ENCODE assay signal across 18 cellular contexts in the genomic region with DNA sequence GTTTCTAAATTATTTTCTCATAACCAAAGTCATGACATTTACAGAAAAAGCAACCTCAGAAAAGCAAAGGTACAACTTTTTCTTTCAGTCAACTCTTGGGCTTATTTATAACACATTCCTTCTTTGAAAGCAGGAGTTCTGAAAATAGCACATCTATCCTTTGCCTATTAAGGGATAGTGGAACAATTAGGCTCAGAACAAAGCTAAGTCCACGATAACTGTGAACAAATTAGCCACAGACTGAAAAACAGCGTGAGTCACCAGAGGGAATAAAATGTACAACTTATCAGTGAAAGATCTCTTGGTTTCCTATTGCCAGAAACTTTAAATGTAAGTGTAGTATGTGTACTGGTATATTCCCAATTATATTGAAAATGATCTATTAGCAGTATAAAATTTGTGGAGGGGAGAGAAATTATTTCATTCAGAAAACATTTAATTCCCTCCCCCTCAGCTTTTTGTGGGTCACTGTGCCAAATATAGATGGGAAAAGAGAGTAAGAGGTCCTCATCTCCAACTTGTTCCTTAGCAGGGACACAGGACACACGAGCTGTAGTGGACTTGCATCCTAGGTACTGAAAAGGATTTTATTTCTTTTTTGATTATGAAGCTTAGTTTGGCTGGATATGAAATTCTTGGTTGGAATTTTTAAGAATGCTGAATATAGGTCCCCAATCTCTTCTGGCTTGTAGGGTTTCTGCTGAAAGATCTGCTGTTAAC. TPM values are rescaled to one million over a fixed set of nuclear protein-coding genes. Genes with fewer than 3 reads are reported as not detected.
A peak's percentile ranks its signal among the peaks of the same experiment; 100 is the strongest.
DNase-seq lines count a peak whose midpoint lies in the region; FAIRE-seq and TF ChIP-seq lines count a peak whose summit lies in the region.
"Had no signal": no experiment of that assay in that cellular context is flagged by ENCODE, and none has a peak within 500 bp of the region (broad histone marks: within the 10 kb centered on the region; RNA-seq: fewer than 3 reads in every experiment).

No MANE protein-coding gene starts in this region.

- H2AFZ ChIP-seq in endothelial cell of umbilical vein (ENCODE audit: low read depth, low read length) = no peak overlapping the region
- H2AFZ ChIP-seq in osteoblast (ENCODE audit: low read length) = no peak overlapping the region

- H3K79me2 ChIP-seq in endothelial cell of umbilical vein (ENCODE audit: control insufficient read depth, insufficient read depth, low read length) = no peaks in the 10 kb centered on the region
- H3K79me2 ChIP-seq in osteoblast (ENCODE audit: insufficient read depth, low read length) = peaks cover 21% of the 10 kb centered on the region

- H3K9ac ChIP-seq in endothelial cell of umbilical vein (replicated peaks; ENCODE audit: extremely low read depth, insufficient read depth, low read length) = peak overlapping the region; percentile 52

- H3K4me3 ChIP-seq in AG10803 (ENCODE audit: low read length) (no peak overlapping the region), LNCaP clone FGC (ENCODE audit: low read depth, low read length) (0 out of 2 replicates have a peak overlapping the region, but pooled peaks have one; percentile 10), endothelial cell of umbilical vein (replicated peaks in 1 of 3; ENCODE audit: insufficient read depth in 1 of 3, low read depth in 1 of 3, low read length in 3 of 3) (peak overlapping the region in 1 of 3 experiments; percentile 3), osteoblast (ENCODE audit: insufficient read depth, low read length) (no peak overlapping the region)

- FAIRE-seq in endothelial cell of umbilical vein (lab: Jason Lieb, UNC) (peak; percentile 85), RCC 7860 (lab: Jason Lieb, UNC) (no peak)
- FAIRE-seq: bronchial epithelial cell had no signal

- H4K20me1 ChIP-seq in endothelial cell of umbilical vein (replicated peaks; ENCODE audit: control insufficient read depth, extremely low read depth, insufficient read depth, low read length) (no peaks in the 10 kb centered on the region), osteoblast (ENCODE audit: insufficient read depth, low read length) (peaks cover 15% of the 10 kb centered on the region)

- no peak for TF ChIP-seq CTCF in AG10803 (conservative IDR thresholded peaks at IDR 0.05; ENCODE audit: low read length)
- TF ChIP-seq CTCF in LNCaP clone FGC (IDR thresholded peaks at IDR 0.05; ENCODE audit: control insufficient read depth, extremely low read depth, insufficient read depth) = no peak
- TF ChIP-seq CTCF in endothelial cell of umbilical vein (IDR thresholded peaks at IDR 0.05; ENCODE audit: extremely low read depth in 1 of 2, insufficient read depth in 1 of 2, low read depth in 1 of 2, low read length in 2 of 2) = no peak
- no peak for TF ChIP-seq CTCF in osteoblast (IDR thresholded peaks at IDR 0.05; ENCODE audit: extremely low read depth, low read depth, low read length)

- POLR2A ChIA-PET in endothelial cell of umbilical vein (lab: Charles Lee) = no interaction called here

- H3K4me3 Mint-ChIP-seq in T-helper 2 cell treated with Interferon-gamma antibody and Interleukin-4, amounts not matched to agents 5 μg/mL and 100 μg/mL, for 36 hours = no peak overlapping the region
- H3K4me3 Mint-ChIP-seq: activated naive CD4-positive, alpha-beta T cell treated with anti-CD3 and anti-CD28 coated beads for 36 hours; stimulated activated naive CD8-positive, alpha-beta T cell treated with anti-CD3 and anti-CD28 coated beads, Interleukin-15, Interleukin-2, amounts not matched to agents 100 ng/mL and 50 ng/mL, for 24 hours had no signal

- peaks cover 42% of the 10 kb centered on the region for H3K36me3 Mint-ChIP-seq in T-helper 2 cell treated with Interferon-gamma antibody and Interleukin-4, amounts not matched to agents 5 μg/mL and 100 μg/mL, for 36 hours (ENCODE audit: low read depth)

- H3K27me3 Mint-ChIP-seq in T-helper 2 cell treated with Interferon-gamma antibody and Interleukin-4, amounts not matched to agents 5 μg/mL and 100 μg/mL, for 36 hours (ENCODE audit: low read depth) = no peaks in the 10 kb centered on the region
- H3K27me3 Mint-ChIP-seq: stimulated activated naive CD8-positive, alpha-beta T cell treated with anti-CD3 and anti-CD28 coated beads, Interleukin-15, Interleukin-2, amounts not matched to agents 100 ng/mL and 50 ng/mL, for 24 hours had no signal

- H3K4me1 Mint-ChIP-seq in T-helper 2 cell treated with Interferon-gamma antibody and Interleukin-4, amounts not matched to agents 5 μg/mL and 100 μg/mL, for 36 hours (ENCODE audit: low read depth) = no peaks in the 10 kb centered on the region

- peak overlapping the region; percentile 74 for H3K27ac ChIP-seq in endothelial cell of umbilical vein (ENCODE audit: insufficient read depth, low read depth, low read length)
- peak overlapping the region; percentile 18 for H3K27ac ChIP-seq in osteoblast (ENCODE audit: low read depth, low read length)
- H3K27ac ChIP-seq: neutrophil had no signal

- H3K36me3 ChIP-seq in endothelial cell of umbilical vein (ENCODE audit: control insufficient read depth in 2 of 2, extremely low read depth in 1 of 2, insufficient read depth in 2 of 2, low read length in 2 of 2) = peaks cover 3 to 9% of the 10 kb centered on the region in 2 experiments
- H3K36me3 ChIP-seq in osteoblast (ENCODE audit: insufficient read depth, low read length) = peaks cover 48% of the 10 kb centered on the region

- H3K27ac Mint-ChIP-seq in T-helper 2 cell treated with Interferon-gamma antibody and Interleukin-4, amounts not matched to agents 5 μg/mL and 100 μg/mL, for 36 hours = no peak overlapping the region
- H3K27ac Mint-ChIP-seq: activated naive CD4-positive, alpha-beta T cell treated with anti-CD3 and anti-CD28 coated beads for 36 hours; stimulated activated naive CD8-positive, alpha-beta T cell treated with anti-CD3 and anti-CD28 coated beads, Interleukin-15, Interleukin-2, amounts not matched to agents 100 ng/mL and 50 ng/mL, for 24 hours had no signal

- CTCF ChIA-PET in endothelial cell of umbilical vein (lab: Charles Lee) = interaction anchor here (1.0 to 3.3 kb wide), 11 partner anchors 9 to 66 kb away, joined by 3 to 31 read pairs (median 6); partner anchors contain the start of genes LAPTM4A and MATN3

- H3K9me1 ChIP-seq in endothelial cell of umbilical vein (replicated peaks; ENCODE audit: control insufficient read depth, extremely low read depth, insufficient read depth, low read length) = no peaks in the 10 kb centered on the region

- no peaks in the 10 kb centered on the region for H3K27me3 ChIP-seq in endothelial cell of umbilical vein (ENCODE audit: control insufficient read depth in 2 of 2, insufficient read depth in 2 of 2, low read length in 2 of 2)
- no peaks in the 10 kb centered on the region for H3K27me3 ChIP-seq in osteoblast (ENCODE audit: insufficient read depth, low read length)
- H3K27me3 ChIP-seq: neutrophil had no signal

- no peak for TF ChIP-seq POLR2A in endothelial cell of umbilical vein (IDR thresholded peaks at IDR 0.05; ENCODE audit: low read depth, low read length)

- H3K4me1 ChIP-seq in endothelial cell of umbilical vein (ENCODE audit: control insufficient read depth, extremely low read depth, insufficient read depth, low read length) (peaks cover 21% of the 10 kb centered on the region), osteoblast (ENCODE audit: insufficient read depth, low read length) (peaks cover 11% of the 10 kb centered on the region)

- intact Hi-C loops in endothelial cell of umbilical vein (cut with micrococcal nuclease) = loop anchor here (1.0 kb wide), 2 partner anchors 9 to 23 kb away; partner anchors contain the start of gene LAPTM4A

- peak; percentile 13 for DNase-seq in AG10803 (ENCODE audit: low read depth)
- no peak for DNase-seq in LNCaP clone FGC (ENCODE audit: low read depth)
- DNase-seq in endothelial cell of umbilical vein (ENCODE audit: low read depth, low spot score) = peak; percentile 89
- no peak for DNase-seq in osteoblast (ENCODE audit: insufficient read length, low spot score, missing footprints)
- DNase-seq in RCC 7860 (ENCODE audit: low spot score) = no peak
- DNase-seq in NCI-H774 (lab: John Stamatoyannopoulos, UW) = no peak
- no peak for DNase-seq in T-helper 2 cell treated with Interferon-gamma antibody and Interleukin-4, amounts not matched to agents 5 μg/mL and 100 μg/mL, for 36 hours (ENCODE audit: low spot score)
- no peak for DNase-seq in NCI-H1092 (lab: John Stamatoyannopoulos, UW)
- DNase-seq: activated CD4-positive, alpha-beta T cell treated with anti-CD3 and anti-CD28 coated beads for 4 hours; activated naive CD4-positive, alpha-beta T cell treated with anti-CD3 and anti-CD28 coated beads for 36 hours; Calu3; effector CD4-positive, alpha-beta T cell; NCI-H345; stimulated activated CD4-positive, alpha-beta T cell treated with anti-CD3 and anti-CD28 coated beads, Interleukin-12 subunit alpha, Interleukin-12 subunit beta, amount 100 ng/mL, for 4 hours; T1000 had no signal

- peaks cover 2% of the 10 kb centered on the region for H3K9me3 Mint-ChIP-seq in T-helper 2 cell treated with Interferon-gamma antibody and Interleukin-4, amounts not matched to agents 5 μg/mL and 100 μg/mL, for 36 hours

- dilution Hi-C loops in endothelial cell of umbilical vein (cut with MboI; ENCODE audit: extremely low pct_ligation_motif_present, low sequenced_read_pairs) = no loop called here

- no TSS peak for BruUV-seq in endothelial cell of umbilical vein (replicated peaks; lab: Mats Ljungman, UMichigan)

- H3K9me3 ChIP-seq in endothelial cell of umbilical vein (replicated peaks; ENCODE audit: control insufficient read depth, insufficient read depth, low read length) = no peaks in the 10 kb centered on the region
- no peaks in the 10 kb centered on the region for H3K9me3 ChIP-seq in osteoblast (ENCODE audit: low read depth, low read length)
- H3K9me3 ChIP-seq: neutrophil had no signal

- H3K4me2 ChIP-seq in endothelial cell of umbilical vein (ENCODE audit: insufficient read depth, low read length) (peak overlapping the region; percentile 85), osteoblast (ENCODE audit: insufficient read depth, low read length) (peak overlapping the region; percentile 12)

RNA-seq across cellular contexts. Expression of gene MATN3, which starts 15.4 kb away (rescaled TPM):
- total RNA-seq in endothelial cell of umbilical vein (3.4 and 6.1 TPM in 2 replicates), osteoblast (1.4 and 2.4 TPM in 2 replicates)
- 1.4 and 1.8 TPM in 2 replicates for polyA plus RNA-seq in endothelial cell of umbilical vein
- 1.7 and 2.4 TPM in 2 replicates for polyA plus RNA-seq in endothelial cell of umbilical vein (2011; cell fraction: cytosol; rRNA removed)
- polyA plus RNA-seq in endothelial cell of umbilical vein (2011; cell fraction: nucleus; rRNA removed) = 1.7 and 2.4 TPM in 2 replicates
- 9.3 and 10.3 TPM in 2 replicates for polyA plus RNA-seq in endothelial cell of umbilical vein (2012)
- 1.6 and 3.1 TPM in 2 replicates for polyA minus RNA-seq in endothelial cell of umbilical vein
- polyA minus RNA-seq in endothelial cell of umbilical vein (2011; cell fraction: cytosol; rRNA and poly(A)+ RNA removed) = not detected
- 0.82 and 0.87 TPM in 2 replicates for polyA minus RNA-seq in endothelial cell of umbilical vein (2011; cell fraction: nucleus; rRNA and poly(A)+ RNA removed)
- total RNA-seq: activated naive CD4-positive, alpha-beta T cell treated with anti-CD3 and anti-CD28 coated beads for 36 hours had no signal

RNA-seq across cellular contexts. Expression of gene LAPTM4A, which starts 23.6 kb away (rescaled TPM):
- total RNA-seq in endothelial cell of umbilical vein (154 and 155 TPM in 2 replicates), osteoblast (249 and 275 TPM in 2 replicates)
- 371 and 427 TPM in 2 replicates for polyA plus RNA-seq in endothelial cell of umbilical vein
- polyA plus RNA-seq in endothelial cell of umbilical vein (2011; cell fraction: cytosol; rRNA removed) = 258 and 260 TPM in 2 replicates
- 103 and 116 TPM in 2 replicates for polyA plus RNA-seq in endothelial cell of umbilical vein (2011; cell fraction: nucleus; rRNA removed)
- 276 and 280 TPM in 2 replicates for polyA plus RNA-seq in endothelial cell of umbilical vein (2012)
- polyA minus RNA-seq in endothelial cell of umbilical vein = 197 and 215 TPM in 2 replicates
- polyA minus RNA-seq in endothelial cell of umbilical vein (2011; cell fraction: cytosol; rRNA and poly(A)+ RNA removed) = 40.1 TPM
- 55.1 and 67.3 TPM in 2 replicates for polyA minus RNA-seq in endothelial cell of umbilical vein (2011; cell fraction: nucleus; rRNA and poly(A)+ RNA removed)

RNA-seq across cellular contexts. Expression of gene WDR35, which starts 38.0 kb away (rescaled TPM):
- total RNA-seq in endothelial cell of umbilical vein = 8.0 TPM in 2 replicates
- polyA plus RNA-seq in endothelial cell of umbilical vein = 2.7 and 3.6 TPM in 2 replicates
- 3.1 and 3.7 TPM in 2 replicates for polyA plus RNA-seq in endothelial cell of umbilical vein (2011; cell fraction: cytosol; rRNA removed)
- polyA plus RNA-seq in endothelial cell of umbilical vein (2011; cell fraction: nucleus; rRNA removed) = 16.4 and 18.5 TPM in 2 replicates
- polyA plus RNA-seq in endothelial cell of umbilical vein (2012) = 6.4 and 7.8 TPM in 2 replicates
- polyA minus RNA-seq in endothelial cell of umbilical vein = 7.8 TPM in 2 replicates
- polyA minus RNA-seq in endothelial cell of umbilical vein (2011; cell fraction: cytosol; rRNA and poly(A)+ RNA removed) = 5.6 TPM
- 12.9 and 14.1 TPM in 2 replicates for polyA minus RNA-seq in endothelial cell of umbilical vein (2011; cell fraction: nucleus; rRNA and poly(A)+ RNA removed)
- 17.4 and 18.1 TPM in 2 replicates for total RNA-seq in osteoblast

Comparison
In these comparisons a context has a peak if more than half of its experiments do, and no peak if none do; other contexts are left out.
1. DNase-seq: peak in AG10803 (single experiment) and endothelial cell of umbilical vein (single experiment); none in LNCaP clone FGC (single experiment), osteoblast (single experiment), RCC 7860 (single experiment), NCI-H774 (single experiment), T-helper 2 cell treated with Interferon-gamma antibody and Interleukin-4, amounts not matched to agents 5 μg/mL and 100 μg/mL, for 36 hours (single experiment) and NCI-H1092 (single experiment).